21 cellular contexts compared by ENCODE assay signal in the genomic region with DNA sequence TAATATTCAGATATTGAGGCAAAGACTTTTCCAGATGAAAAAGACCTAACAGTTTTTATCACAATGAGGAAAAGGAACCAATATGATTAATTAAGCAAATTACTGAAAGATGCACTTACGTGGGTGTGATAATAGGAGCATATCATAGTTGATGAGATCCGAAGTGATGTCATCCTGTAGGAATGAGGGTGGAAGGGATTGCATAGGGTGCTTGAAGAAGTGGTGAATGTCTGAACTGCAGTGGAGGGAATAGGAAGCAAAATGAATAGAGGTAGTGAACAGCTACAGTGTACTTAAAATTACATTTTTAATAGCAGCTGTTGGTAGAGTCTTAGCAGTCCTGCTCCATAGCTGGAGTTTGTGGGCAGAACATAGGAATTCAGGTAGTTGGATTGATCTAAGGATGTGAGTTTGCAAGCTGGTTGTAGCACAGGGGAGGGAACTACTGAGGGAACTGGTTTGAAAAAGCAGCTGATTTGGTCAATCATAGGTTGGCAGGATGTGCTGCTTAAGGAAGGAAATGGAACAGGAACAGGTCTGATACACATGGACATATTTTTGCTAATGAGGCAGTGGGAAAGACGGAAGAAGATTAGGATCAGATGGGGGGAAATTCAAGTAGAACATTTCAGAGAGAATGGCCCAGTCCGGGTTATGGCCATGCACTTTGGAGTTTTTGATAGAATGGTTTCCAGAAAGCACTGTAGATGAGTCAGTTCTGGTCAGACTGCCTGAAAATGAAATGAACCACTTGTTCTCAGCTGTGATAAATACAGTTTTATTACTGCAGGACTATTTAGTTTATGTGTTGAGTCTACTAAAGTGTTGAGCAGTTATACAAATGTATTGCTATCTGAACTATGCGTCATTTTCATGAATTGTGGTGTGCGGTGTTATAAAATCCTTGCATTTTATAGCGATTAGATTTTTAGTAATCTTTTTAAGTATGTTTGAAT.
DNase-seq lines count a peak whose midpoint lies in the region; FAIRE-seq and TF ChIP-seq lines count a peak whose summit lies in the region.
"Had no signal": no experiment of that assay in that cellular context is flagged by ENCODE, and none has a peak within 500 bp of the region (broad histone marks: within the 10 kb centered on the region; RNA-seq: fewer than 3 reads in every experiment).

No MANE protein-coding gene starts in this region.

- H3K9me3 ChIP-seq in endothelial cell of umbilical vein (replicated peaks; ENCODE audit: control insufficient read depth, insufficient read depth, low read length): no peaks in the 10 kb centered on the region
- H3K9me3 ChIP-seq in mesenchymal stem cell (ENCODE audit: control insufficient read depth, low read length): no peaks in the 10 kb centered on the region
- no peaks in the 10 kb centered on the region for H3K9me3 ChIP-seq in stomach

- DNase-seq in DMS 273 (lab: John Stamatoyannopoulos, UW; ENCODE audit: unreplicated experiment): peak; percentile 67
- DNase-seq in HT1080 (ENCODE audit: low read depth): peak; percentile 20
- DNase-seq in endothelial cell of umbilical vein (ENCODE audit: low read depth, low spot score): no peak
- DNase-seq in mesenchymal stem cell: peak; percentile 25
- no peak for DNase-seq in amygdala (lab: John Stamatoyannopoulos, UW)
- DNase-seq in activated naive CD8-positive, alpha-beta T cell treated with anti-CD3 and anti-CD28 coated beads for 36 hours: no peak
- DNase-seq in stomach: no peak
- no peak for DNase-seq in hypothalamus (lab: John Stamatoyannopoulos, UW)
- DNase-seq: activated CD4-positive, alpha-beta T cell treated with anti-CD3 and anti-CD28 coated beads for 1 hour; activated CD8-positive, alpha-beta memory T cell treated with anti-CD3 and anti-CD28 coated beads, Interleukin-2, amount 10 ng/mL, durations not matched to agents 7 days and 5 days; CD4-positive, alpha-beta memory T cell; cortex of kidney; DND-41; foreskin fibroblast; NCI-H1105; stimulated activated CD4-positive, alpha-beta T cell treated with anti-CD3 and anti-CD28 coated beads, Interleukin-12 subunit alpha, Interleukin-12 subunit beta, amount 100 ng/mL, for 4 hours; T-helper 9 cell had no signal

- dilution Hi-C loops in endothelial cell of umbilical vein (cut with MboI; ENCODE audit: extremely low pct_ligation_motif_present, low sequenced_read_pairs): no loop called here

- H3K4me1 ChIP-seq in endothelial cell of umbilical vein (ENCODE audit: control insufficient read depth, extremely low read depth, insufficient read depth, low read length) (no peaks in the 10 kb centered on the region), mesenchymal stem cell (ENCODE audit: control insufficient read depth, insufficient read depth, low read depth, low read length) (no peaks in the 10 kb centered on the region), stomach (no peaks in the 10 kb centered on the region)

- H2BK15ac ChIP-seq in mesenchymal stem cell (ENCODE audit: low read depth, poor library complexity, severe bottlenecking): no peak overlapping the region

- no peak overlapping the region for H4K8ac ChIP-seq in mesenchymal stem cell (ENCODE audit: low read length)

- POLR2A ChIA-PET in endothelial cell of umbilical vein (lab: Charles Lee): no interaction called here

- no peak overlapping the region for H3K23ac ChIP-seq in mesenchymal stem cell (ENCODE audit: low read length in 2 of 2)

- H2AFZ ChIP-seq in endothelial cell of umbilical vein (ENCODE audit: low read depth, low read length) (no peak overlapping the region), mesenchymal stem cell (ENCODE audit: low read depth, low read length) (no peak overlapping the region)

- BruUV-seq in endothelial cell of umbilical vein (replicated peaks; lab: Mats Ljungman, UMichigan): no TSS peak

- H3K4me3 ChIP-seq in endothelial cell of umbilical vein (replicated peaks in 1 of 3; ENCODE audit: insufficient read depth in 1 of 3, low read depth in 1 of 3, low read length in 3 of 3) (no peak overlapping the region), mesenchymal stem cell (ENCODE audit: insufficient read depth in 1 of 2, low read depth in 1 of 2, low read length in 2 of 2) (no peak overlapping the region), stomach (no peak overlapping the region)
- H3K4me3 ChIP-seq: SK-N-MC had no signal

- H3K27me3 ChIP-seq in endothelial cell of umbilical vein (ENCODE audit: control insufficient read depth in 2 of 2, insufficient read depth in 2 of 2, low read length in 2 of 2) (no peaks in the 10 kb centered on the region), mesenchymal stem cell (ENCODE audit: control insufficient read depth in 1 of 2, insufficient read depth in 1 of 2, low read length in 2 of 2) (no peaks in the 10 kb centered on the region), stomach (no peaks in the 10 kb centered on the region)

- WGBS in mesenchymal stem cell: 66% methylated on average over 7 of the region's 7 CpGs
- WGBS in stomach, 5 donors: 70 to 80% (median 76%) methylated on average over 7 of the region's 7 CpGs

- FAIRE-seq in endothelial cell of umbilical vein (lab: Jason Lieb, UNC): no peak
- FAIRE-seq: HTR-8/SVneo had no signal

- TF ChIP-seq CTCF in endothelial cell of umbilical vein (IDR thresholded peaks at IDR 0.05; ENCODE audit: extremely low read depth in 1 of 2, insufficient read depth in 1 of 2, low read depth in 1 of 2, low read length in 2 of 2) (no peak), stomach (IDR thresholded peaks at IDR 0.05) (no peak)

- no peak overlapping the region for H2BK5ac ChIP-seq in mesenchymal stem cell (ENCODE audit: low read depth, low read length, poor library complexity, severe bottlenecking)

- H3K9ac ChIP-seq in endothelial cell of umbilical vein (replicated peaks; ENCODE audit: extremely low read depth, insufficient read depth, low read length): no peak overlapping the region
- H3K9ac ChIP-seq in mesenchymal stem cell (ENCODE audit: low read length): no peak overlapping the region

- no peaks in the 10 kb centered on the region for H3K9me3 Mint-ChIP-seq in activated naive CD8-positive, alpha-beta T cell treated with anti-CD3 and anti-CD28 coated beads for 36 hours
- H3K9me3 Mint-ChIP-seq: CD4-positive, alpha-beta memory T cell had no signal

- H3K27me3 Mint-ChIP-seq in activated naive CD8-positive, alpha-beta T cell treated with anti-CD3 and anti-CD28 coated beads for 36 hours: peaks cover 10% of the 10 kb centered on the region
- H3K27me3 Mint-ChIP-seq: brain; CD4-positive, alpha-beta memory T cell had no signal

- no peak overlapping the region for H3K14ac ChIP-seq in mesenchymal stem cell (ENCODE audit: low read length in 2 of 2)

- no peak overlapping the region for H3K4me2 ChIP-seq in endothelial cell of umbilical vein (ENCODE audit: insufficient read depth, low read length)
- no peak overlapping the region for H3K4me2 ChIP-seq in mesenchymal stem cell (ENCODE audit: low read length, poor library complexity, severe bottlenecking)

- no peaks in the 10 kb centered on the region for H3K79me1 ChIP-seq in mesenchymal stem cell (replicated peaks; ENCODE audit: low read length, poor library complexity, severe bottlenecking)

- TF ChIP-seq EP300 in stomach (IDR thresholded peaks at IDR 0.05): no peak

- intact Hi-C loops in endothelial cell of umbilical vein (cut with micrococcal nuclease) (no loop called here), stomach (cut with DNase I; ENCODE audit: low total_unique reads) (no loop called here)

- H4K20me1 ChIP-seq in endothelial cell of umbilical vein (replicated peaks; ENCODE audit: control insufficient read depth, extremely low read depth, insufficient read depth, low read length): no peaks in the 10 kb centered on the region

- H3K27ac ChIP-seq in endothelial cell of umbilical vein (ENCODE audit: insufficient read depth, low read depth, low read length) (no peak overlapping the region), mesenchymal stem cell (ENCODE audit: low read length, poor library complexity, severe bottlenecking) (no peak overlapping the region), stomach (no peak overlapping the region)
- H3K27ac ChIP-seq: SK-N-MC had no signal

- no peak overlapping the region for H2BK120ac ChIP-seq in mesenchymal stem cell (ENCODE audit: low read depth, low read length)

- H3K79me2 ChIP-seq in endothelial cell of umbilical vein (ENCODE audit: control insufficient read depth, insufficient read depth, low read length): no peaks in the 10 kb centered on the region

- no peak overlapping the region for H3K18ac ChIP-seq in mesenchymal stem cell (ENCODE audit: low read depth in 1 of 2, low read length in 2 of 2)

- no peaks in the 10 kb centered on the region for H3K9me1 ChIP-seq in endothelial cell of umbilical vein (replicated peaks; ENCODE audit: control insufficient read depth, extremely low read depth, insufficient read depth, low read length)

- H3K36me3 ChIP-seq in endothelial cell of umbilical vein (ENCODE audit: control insufficient read depth in 2 of 2, extremely low read depth in 1 of 2, insufficient read depth in 2 of 2, low read length in 2 of 2) (no peaks in the 10 kb centered on the region), mesenchymal stem cell (ENCODE audit: control insufficient read depth in 1 of 2, insufficient read depth in 2 of 2, low read depth in 1 of 2, low read length in 2 of 2) (no peaks in the 10 kb centered on the region), stomach (no peaks in the 10 kb centered on the region)

- TF ChIP-seq POLR2A in endothelial cell of umbilical vein (IDR thresholded peaks at IDR 0.05; ENCODE audit: low read depth, low read length) (no peak), stomach (IDR thresholded peaks at IDR 0.05) (no peak)

- CTCF ChIA-PET in endothelial cell of umbilical vein (lab: Charles Lee): no interaction called here

- no peak overlapping the region for H3K4me3 Mint-ChIP-seq in activated naive CD8-positive, alpha-beta T cell treated with anti-CD3 and anti-CD28 coated beads for 36 hours
- H3K4me3 Mint-ChIP-seq: activated CD8-positive, alpha-beta memory T cell treated with anti-CD3 and anti-CD28 coated beads, Interleukin-2, amount 10 ng/mL, durations not matched to agents 7 days and 5 days; activated naive CD8-positive, alpha-beta T cell; brain; CD4-positive, alpha-beta memory T cell had no signal

- H3K27ac Mint-ChIP-seq in activated naive CD8-positive, alpha-beta T cell treated with anti-CD3 and anti-CD28 coated beads for 36 hours: no peak overlapping the region
- H3K27ac Mint-ChIP-seq: activated CD8-positive, alpha-beta memory T cell treated with anti-CD3 and anti-CD28 coated beads, Interleukin-2, amount 10 ng/mL, durations not matched to agents 7 days and 5 days; activated naive CD8-positive, alpha-beta T cell; brain; CD4-positive, alpha-beta memory T cell had no signal

- H2AK5ac ChIP-seq in mesenchymal stem cell (ENCODE audit: low read length, severe bottlenecking): no peak overlapping the region

- no peak overlapping the region for H2BK12ac ChIP-seq in mesenchymal stem cell (ENCODE audit: low read length in 2 of 2)

- H4K91ac ChIP-seq in mesenchymal stem cell (ENCODE audit: low read length): no peak overlapping the region

- H3K36me3 Mint-ChIP-seq in activated naive CD8-positive, alpha-beta T cell treated with anti-CD3 and anti-CD28 coated beads for 36 hours: no peaks in the 10 kb centered on the region
- H3K36me3 Mint-ChIP-seq: activated CD8-positive, alpha-beta memory T cell treated with anti-CD3 and anti-CD28 coated beads, Interleukin-2, amount 10 ng/mL, durations not matched to agents 7 days and 5 days; activated naive CD8-positive, alpha-beta T cell; brain; CD4-positive, alpha-beta memory T cell had no signal

- no peaks in the 10 kb centered on the region for H3K4me1 Mint-ChIP-seq in activated naive CD8-positive, alpha-beta T cell treated with anti-CD3 and anti-CD28 coated beads for 36 hours
- H3K4me1 Mint-ChIP-seq: brain had no signal

- H3K4ac ChIP-seq in mesenchymal stem cell (ENCODE audit: low read depth in 1 of 2, low read length in 2 of 2): no peak overlapping the region

Comparison
In these comparisons a context has a peak if more than half of its experiments do, and no peak if none do; other contexts are left out.
1. DNase-seq: peak in DMS 273 (single experiment), HT1080 (single experiment) and mesenchymal stem cell (single experiment); none in endothelial cell of umbilical vein (single experiment), amygdala (0 of 56), activated naive CD8-positive, alpha-beta T cell treated with anti-CD3 and anti-CD28 coated beads for 36 hours (single experiment), stomach (single experiment) and hypothalamus (0 of 51).